Comparison of ENCODE assay signal across 20 cellular contexts in the genomic region with DNA sequence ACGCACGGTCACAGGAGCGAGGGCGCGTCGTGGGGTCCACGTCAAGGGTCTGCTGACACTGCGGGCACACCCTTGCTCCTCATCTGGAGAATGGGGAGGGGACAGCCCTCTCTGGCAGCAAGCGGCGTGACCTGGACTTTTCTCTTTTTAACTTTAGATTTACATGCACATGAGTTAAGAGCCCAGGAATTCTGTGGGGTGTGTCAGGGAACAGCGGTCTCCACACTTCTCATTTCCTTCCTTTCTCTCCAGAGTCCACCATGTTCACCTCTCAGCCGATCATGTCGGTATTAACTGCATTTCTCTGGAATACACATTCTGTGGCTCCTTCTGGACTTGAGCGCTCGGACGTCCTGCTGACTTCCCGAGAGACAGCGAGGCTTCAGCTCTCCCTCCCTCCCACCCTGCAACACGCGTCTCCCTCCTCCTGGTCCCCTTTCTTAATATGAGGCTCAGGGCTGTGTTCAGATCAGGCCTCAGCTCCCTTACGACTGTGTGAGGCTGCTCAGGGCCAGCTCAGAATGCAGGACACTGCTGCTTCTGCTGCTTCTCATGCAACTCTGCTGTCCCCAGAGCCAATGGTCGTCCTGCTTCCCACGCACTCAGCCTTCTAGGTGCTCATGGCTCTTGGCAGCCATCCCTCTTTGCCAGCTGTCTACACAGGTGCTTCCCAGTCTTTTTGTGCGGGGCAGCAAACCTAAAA.
A peak's percentile ranks its signal among the peaks of the same experiment; 100 is the strongest.
DNase-seq lines count a peak whose midpoint lies in the region; ATAC-seq, FAIRE-seq and TF ChIP-seq lines count a peak whose summit lies in the region.
"Had no signal": no experiment of that assay in that cellular context is flagged by ENCODE, and none has a peak within 500 bp of the region (broad histone marks: within the 10 kb centered on the region; RNA-seq: fewer than 3 reads in every experiment).

No MANE protein-coding gene starts in this region.

- BruUV-seq in endothelial cell of umbilical vein (replicated peaks; lab: Mats Ljungman, UMichigan) = no TSS peak

- H3K27ac ChIP-seq in RWPE2 (ENCODE audit: poor library complexity, severe bottlenecking) (peak overlapping the region; percentile 13), endothelial cell of umbilical vein (ENCODE audit: insufficient read depth, low read depth, low read length) (no peak overlapping the region)

- no peaks in the 10 kb centered on the region for H3K9me1 ChIP-seq in endothelial cell of umbilical vein (replicated peaks; ENCODE audit: control insufficient read depth, extremely low read depth, insufficient read depth, low read length)

- peak overlapping the region; percentile 52 for H3K27ac Mint-ChIP-seq in T-helper 2 cell treated with Interferon-gamma antibody and Interleukin-4, amounts not matched to agents 5 μg/mL and 100 μg/mL, for 36 hours
- H3K27ac Mint-ChIP-seq in stimulated activated naive B cell treated with anti-CD40 and anti-IgM and Interleukin-4, amounts not matched to agents 10 μg/mL and 1 μg/mL and 100 μg/mL, for 72 hours = peak overlapping the region; percentile 49
- H3K27ac Mint-ChIP-seq: activated naive CD8-positive, alpha-beta T cell treated with anti-CD3 and anti-CD28 coated beads, Interleukin-2, amount 10 ng/mL, durations not matched to agents 7 days and 5 days; stimulated activated memory B cell treated with anti-CD40 and anti-IgM and Interleukin-4, amounts not matched to agents 10 μg/mL and 1 μg/mL and 100 μg/mL, for 72 hours had no signal

- peak; percentile 76 for FAIRE-seq in endothelial cell of umbilical vein (lab: Jason Lieb, UNC)
- FAIRE-seq: G401.6, GM12892, kidney had no signal

- no peak for DNase-seq in T-helper 2 cell treated with Interferon-gamma antibody and Interleukin-4, amounts not matched to agents 5 μg/mL and 100 μg/mL, for 36 hours (ENCODE audit: low spot score)
- DNase-seq in T-helper 2 cell (no peak), RWPE2 (ENCODE audit: low spot score) (no peak), endothelial cell of umbilical vein (ENCODE audit: low read depth, low spot score) (peak; percentile 23), erythroblast (lab: John Stamatoyannopoulos, UW) (no peak)
- no peak for DNase-seq in stimulated activated naive B cell treated with anti-CD40 and anti-IgM and Interleukin-4, amounts not matched to agents 10 μg/mL and 1 μg/mL and 100 μg/mL, for 72 hours
- DNase-seq: activated CD4-positive, alpha-beta T cell treated with anti-CD3 and anti-CD28 coated beads, Interleukin-2, amount 50 U/mL, for 1 hour; activated naive CD8-positive, alpha-beta T cell treated with anti-CD3 and anti-CD28 coated beads, Interleukin-2, amount 10 ng/mL, durations not matched to agents 7 days and 5 days; CD8-positive, alpha-beta memory T cell; KBM-7; kidney; NCI-H1048; NCI-H2171 treated with DMSO at 0.1 percent for 48 hours; occipital lobe; trophoblast cell had no signal

- H3K4me1 ChIP-seq in RWPE2 (ENCODE audit: insufficient read depth, poor library complexity, severe bottlenecking) = peaks cover 5% of the 10 kb centered on the region
- peaks cover 2% of the 10 kb centered on the region for H3K4me1 ChIP-seq in endothelial cell of umbilical vein (ENCODE audit: control insufficient read depth, extremely low read depth, insufficient read depth, low read length)

- H3K4me3 ChIP-seq in RWPE2 (ENCODE audit: severe bottlenecking) (no peak overlapping the region), endothelial cell of umbilical vein (replicated peaks in 1 of 3; ENCODE audit: insufficient read depth in 1 of 3, low read depth in 1 of 3, low read length in 3 of 3) (no peak overlapping the region)

- TF ChIP-seq POLR2A in endothelial cell of umbilical vein (IDR thresholded peaks at IDR 0.05; ENCODE audit: low read depth, low read length) (no peak), erythroblast (IDR thresholded peaks at IDR 0.05; ENCODE audit: low read length) (no peak)

- dilution Hi-C loops in endothelial cell of umbilical vein (cut with MboI; ENCODE audit: extremely low pct_ligation_motif_present, low sequenced_read_pairs) = no loop called here

- TF ChIP-seq CTCF in RWPE2 (IDR thresholded peaks at IDR 0.05; ENCODE audit: poor library complexity, severe bottlenecking) = no peak
- TF ChIP-seq CTCF in endothelial cell of umbilical vein (IDR thresholded peaks at IDR 0.05; ENCODE audit: extremely low read depth in 1 of 2, insufficient read depth in 1 of 2, low read depth in 1 of 2, low read length in 2 of 2) = no peak

- H4K20me1 ChIP-seq in endothelial cell of umbilical vein (replicated peaks; ENCODE audit: control insufficient read depth, extremely low read depth, insufficient read depth, low read length) = no peaks in the 10 kb centered on the region

- peaks cover 22% of the 10 kb centered on the region for H3K4me1 Mint-ChIP-seq in T-helper 2 cell treated with Interferon-gamma antibody and Interleukin-4, amounts not matched to agents 5 μg/mL and 100 μg/mL, for 36 hours (ENCODE audit: low read depth)
- H3K4me1 Mint-ChIP-seq in stimulated activated naive B cell treated with anti-CD40 and anti-IgM and Interleukin-4, amounts not matched to agents 10 μg/mL and 1 μg/mL and 100 μg/mL, for 72 hours = peaks cover 42 to 52% of the 10 kb centered on the region in 2 donors

- H3K36me3 ChIP-seq in RWPE2 (ENCODE audit: low read depth) (no peaks in the 10 kb centered on the region), endothelial cell of umbilical vein (ENCODE audit: control insufficient read depth in 2 of 2, extremely low read depth in 1 of 2, insufficient read depth in 2 of 2, low read length in 2 of 2) (no peaks in the 10 kb centered on the region)

- no peak overlapping the region for H3K4me3 Mint-ChIP-seq in T-helper 2 cell treated with Interferon-gamma antibody and Interleukin-4, amounts not matched to agents 5 μg/mL and 100 μg/mL, for 36 hours
- no peak overlapping the region for H3K4me3 Mint-ChIP-seq in stimulated activated naive B cell treated with anti-CD40 and anti-IgM and Interleukin-4, amounts not matched to agents 10 μg/mL and 1 μg/mL and 100 μg/mL, for 72 hours
- H3K4me3 Mint-ChIP-seq: activated naive CD8-positive, alpha-beta T cell treated with anti-CD3 and anti-CD28 coated beads, Interleukin-2, amount 10 ng/mL, durations not matched to agents 7 days and 5 days; CD8-positive, alpha-beta memory T cell; stimulated activated memory B cell treated with anti-CD40 and anti-IgM and Interleukin-4, amounts not matched to agents 10 μg/mL and 1 μg/mL and 100 μg/mL, for 72 hours had no signal

- no peaks in the 10 kb centered on the region for H3K9me3 Mint-ChIP-seq in T-helper 2 cell treated with Interferon-gamma antibody and Interleukin-4, amounts not matched to agents 5 μg/mL and 100 μg/mL, for 36 hours
- no peaks in the 10 kb centered on the region for H3K9me3 Mint-ChIP-seq in stimulated activated naive B cell treated with anti-CD40 and anti-IgM and Interleukin-4, amounts not matched to agents 10 μg/mL and 1 μg/mL and 100 μg/mL, for 72 hours
- H3K9me3 Mint-ChIP-seq: activated naive CD8-positive, alpha-beta T cell treated with anti-CD3 and anti-CD28 coated beads, Interleukin-2, amount 10 ng/mL, durations not matched to agents 7 days and 5 days; CD8-positive, alpha-beta memory T cell; stimulated activated memory B cell treated with anti-CD40 and anti-IgM and Interleukin-4, amounts not matched to agents 10 μg/mL and 1 μg/mL and 100 μg/mL, for 72 hours had no signal

- H3K4me2 ChIP-seq in endothelial cell of umbilical vein (ENCODE audit: insufficient read depth, low read length) = no peak overlapping the region

- CTCF ChIA-PET in endothelial cell of umbilical vein (lab: Charles Lee) = no interaction called here

- peaks cover 11% of the 10 kb centered on the region for H3K27me3 Mint-ChIP-seq in T-helper 2 cell treated with Interferon-gamma antibody and Interleukin-4, amounts not matched to agents 5 μg/mL and 100 μg/mL, for 36 hours (ENCODE audit: low read depth)
- H3K27me3 Mint-ChIP-seq in stimulated activated naive B cell treated with anti-CD40 and anti-IgM and Interleukin-4, amounts not matched to agents 10 μg/mL and 1 μg/mL and 100 μg/mL, for 72 hours = no peaks in the 10 kb centered on the region
- H3K27me3 Mint-ChIP-seq: CD8-positive, alpha-beta memory T cell; stimulated activated memory B cell treated with anti-CD40 and anti-IgM and Interleukin-4, amounts not matched to agents 10 μg/mL and 1 μg/mL and 100 μg/mL, for 72 hours had no signal

- ATAC-seq in RWPE2 (ENCODE audit: low read depth) (peak; percentile 72), HG03280 (IDR thresholded peaks at IDR 0.05; ENCODE audit: unreplicated experiment) (no peak), GM18861 (IDR thresholded peaks at IDR 0.05; ENCODE audit: unreplicated experiment) (no peak)
- ATAC-seq in stimulated activated naive B cell treated with anti-CD40 and anti-IgM and Interleukin-4, amounts not matched to agents 10 μg/mL and 1 μg/mL and 100 μg/mL, for 72 hours (replicated peaks) = no peak
- ATAC-seq: stimulated activated memory B cell treated with anti-CD40 and anti-IgM and Interleukin-4, amounts not matched to agents 10 μg/mL and 1 μg/mL and 100 μg/mL, for 72 hours had no signal

- H3K79me2 ChIP-seq in endothelial cell of umbilical vein (ENCODE audit: control insufficient read depth, insufficient read depth, low read length) = no peaks in the 10 kb centered on the region

- no peak overlapping the region for H3K9ac ChIP-seq in endothelial cell of umbilical vein (replicated peaks; ENCODE audit: extremely low read depth, insufficient read depth, low read length)

- H2AFZ ChIP-seq in endothelial cell of umbilical vein (ENCODE audit: low read depth, low read length) = no peak overlapping the region

- intact Hi-C loops in endothelial cell of umbilical vein (cut with micrococcal nuclease) = no loop called here

- H3K27me3 ChIP-seq in RWPE2 (ENCODE audit: insufficient read depth, poor library complexity, severe bottlenecking) = no peaks in the 10 kb centered on the region
- no peaks in the 10 kb centered on the region for H3K27me3 ChIP-seq in endothelial cell of umbilical vein (ENCODE audit: control insufficient read depth in 2 of 2, insufficient read depth in 2 of 2, low read length in 2 of 2)

- H3K9me3 ChIP-seq in RWPE2 (ENCODE audit: severe bottlenecking) (no peaks in the 10 kb centered on the region), endothelial cell of umbilical vein (replicated peaks; ENCODE audit: control insufficient read depth, insufficient read depth, low read length) (no peaks in the 10 kb centered on the region)

- POLR2A ChIA-PET in endothelial cell of umbilical vein (lab: Charles Lee) = no interaction called here

- peaks cover 72% of the 10 kb centered on the region for H3K36me3 Mint-ChIP-seq in T-helper 2 cell treated with Interferon-gamma antibody and Interleukin-4, amounts not matched to agents 5 μg/mL and 100 μg/mL, for 36 hours (ENCODE audit: low read depth)
- peaks cover 38 to 77% of the 10 kb centered on the region in 2 donors for H3K36me3 Mint-ChIP-seq in stimulated activated naive B cell treated with anti-CD40 and anti-IgM and Interleukin-4, amounts not matched to agents 10 μg/mL and 1 μg/mL and 100 μg/mL, for 72 hours

TF ChIP-seq in endothelial cell of umbilical vein, 7 proteins besides CTCF, POLR2A, EP300 and RAD21 (continues in another document):
- TF ChIP-seq GATA2 (IDR thresholded peaks at IDR 0.05; ENCODE audit: insufficient read depth, insufficient read length, low read depth, low read length) = no peak
- TF ChIP-seq, protein P1, sequence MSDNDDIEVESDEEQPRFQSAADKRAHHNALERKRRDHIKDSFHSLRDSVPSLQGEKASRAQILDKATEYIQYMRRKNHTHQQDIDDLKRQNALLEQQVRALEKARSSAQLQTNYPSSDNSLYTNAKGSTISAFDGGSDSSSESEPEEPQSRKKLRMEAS (IDR thresholded peaks at IDR 0.05; ENCODE audit: insufficient read depth, insufficient read length) = no peak
